ENCODE assay signal across 14 cellular contexts in the genomic region with DNA sequence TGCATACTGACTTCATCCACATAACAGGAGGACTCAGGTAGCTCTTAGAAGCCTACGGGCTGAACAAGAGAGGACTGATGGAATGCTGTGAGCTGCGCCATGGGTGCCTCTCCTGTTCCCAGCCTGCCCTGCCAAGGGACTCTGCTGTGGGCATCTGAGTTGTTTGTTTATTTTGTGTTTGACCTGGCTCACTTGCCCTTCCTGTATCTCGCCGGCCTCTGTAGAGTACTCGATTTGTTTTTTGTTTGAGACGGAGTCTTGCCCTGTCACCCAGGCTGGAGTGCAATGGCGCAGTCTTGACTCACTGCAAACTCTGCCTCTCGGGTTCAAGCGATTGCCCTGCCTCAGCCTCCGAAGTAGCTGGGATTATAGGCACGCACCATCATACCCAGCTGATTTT. TPM values are rescaled to one million over a fixed set of nuclear protein-coding genes. Genes with fewer than 3 reads are reported as not detected.
DNase-seq lines count a peak whose midpoint lies in the region; ATAC-seq and TF ChIP-seq lines count a peak whose summit lies in the region.
"Had no signal": no experiment of that assay in that cellular context is flagged by ENCODE, and none has a peak within 500 bp of the region (broad histone marks: within the 10 kb centered on the region; RNA-seq: fewer than 3 reads in every experiment).

No MANE protein-coding gene starts in this region.

- POLR2A ChIA-PET in Caco-2 (lab: Charles Lee): interaction anchor here (0.5 kb wide), 1 partner anchor 133 kb away, joined by 4 read pairs; no protein-coding TSS in a partner anchor
- POLR2A ChIA-PET in naive thymus-derived CD4-positive, alpha-beta T cell (lab: Charles Lee): no interaction called here
- POLR2A ChIA-PET in GM10248 (lab: Yijun Ruan, JAX): no interaction called here

- BruUV-seq in Caco-2 (replicated peaks; lab: Mats Ljungman, UMichigan): no TSS peak
- BruUV-seq in mammary epithelial cell (replicated peaks; lab: Mats Ljungman, UMichigan): no TSS peak

- H3K4me1 ChIP-seq in Caco-2 (peaks cover 9% of the 10 kb centered on the region), mammary epithelial cell (ENCODE audit: insufficient read depth, low read length) (peaks cover 3% of the 10 kb centered on the region)
- H3K4me1 ChIP-seq in naive thymus-derived CD4-positive, alpha-beta T cell (ENCODE audit: control insufficient read depth in 2 of 2, insufficient read depth in 2 of 2, low read length in 2 of 2): peaks cover 0 to 4% of the 10 kb centered on the region in 2 donors

- DNase-seq in Caco-2 (no peak), cerebellar nuclear complex (lab: John Stamatoyannopoulos, UW) (no peak), mammary epithelial cell (no peak), GM10248 (ENCODE audit: extremely low spot score) (no peak)
- DNase-seq in central memory CD8-positive, alpha-beta T cell (ENCODE audit: low spot score in 2 of 2): no peak
- no peak for DNase-seq in naive thymus-derived CD4-positive, alpha-beta T cell
- DNase-seq: activated CD4-positive, CD25-positive, alpha-beta regulatory T cell; HCEC 1CT; Kasumi-1; NCI-H510A treated with DMSO at 0.1 percent for 48 hours had no signal

- dilution Hi-C loops in mammary epithelial cell (cut with HindIII; ENCODE audit: low sequenced_read_pairs): no loop called here

- no peaks in the 10 kb centered on the region for H3K4me1 Mint-ChIP-seq in Caco-2 (ENCODE audit: low read depth, unreplicated experiment)
- H3K4me1 Mint-ChIP-seq in central memory CD8-positive, alpha-beta T cell: peaks cover 23% of the 10 kb centered on the region
- peaks cover 6 to 19% (median 13%) of the 10 kb centered on the region in 7 donors for H3K4me1 Mint-ChIP-seq in naive thymus-derived CD4-positive, alpha-beta T cell

- H3K9me3 Mint-ChIP-seq in Caco-2 (ENCODE audit: unreplicated experiment): peaks cover 6% of the 10 kb centered on the region
- no peaks in the 10 kb centered on the region for H3K9me3 Mint-ChIP-seq in central memory CD8-positive, alpha-beta T cell
- peaks cover 0 to 13% (median 0%) of the 10 kb centered on the region in 11 donors for H3K9me3 Mint-ChIP-seq in naive thymus-derived CD4-positive, alpha-beta T cell

- H3K4me2 ChIP-seq in mammary epithelial cell (ENCODE audit: insufficient read depth, low read depth, low read length): no peak overlapping the region

- peaks cover 4% of the 10 kb centered on the region for H3K79me2 ChIP-seq in mammary epithelial cell (ENCODE audit: insufficient read depth, low read length)

- peak overlapping the region; percentile 90 for H3K4me3 Mint-ChIP-seq in Caco-2 (ENCODE audit: unreplicated experiment)
- peak overlapping the region; percentile 94 for H3K4me3 Mint-ChIP-seq in central memory CD8-positive, alpha-beta T cell
- H3K4me3 Mint-ChIP-seq in naive thymus-derived CD4-positive, alpha-beta T cell: peak overlapping the region; percentile 50 to 93 (median 74)

- H3K27me3 ChIP-seq in Caco-2 (replicated peaks; ENCODE audit: control insufficient read depth, insufficient read depth, low read length): no peaks in the 10 kb centered on the region
- no peaks in the 10 kb centered on the region for H3K27me3 ChIP-seq in naive thymus-derived CD4-positive, alpha-beta T cell (ENCODE audit: control insufficient read depth in 2 of 2, insufficient read depth in 2 of 2, low read length in 2 of 2)
- H3K27me3 ChIP-seq in mammary epithelial cell (ENCODE audit: insufficient read depth, low read length): no peaks in the 10 kb centered on the region

- H4K20me1 ChIP-seq in mammary epithelial cell (ENCODE audit: insufficient read depth, low read length): no peaks in the 10 kb centered on the region

- no peak overlapping the region for H2AFZ ChIP-seq in mammary epithelial cell (ENCODE audit: low read depth, low read length)

- WGBS in mammary epithelial cell (ENCODE audit: low coverage, missing lambda C conversion rate): 76% methylated on average over 7 of the region's 11 CpGs

- peaks cover 26% of the 10 kb centered on the region for H3K36me3 Mint-ChIP-seq in Caco-2 (ENCODE audit: insufficient read depth, unreplicated experiment)
- peaks cover 10% of the 10 kb centered on the region for H3K36me3 Mint-ChIP-seq in central memory CD8-positive, alpha-beta T cell (ENCODE audit: insufficient read depth)
- peaks cover 0 to 14% (median 3%) of the 10 kb centered on the region in 5 donors for H3K36me3 Mint-ChIP-seq in naive thymus-derived CD4-positive, alpha-beta T cell

- H3K9me3 ChIP-seq in Caco-2 (peaks cover 12% of the 10 kb centered on the region), mammary epithelial cell (replicated peaks; ENCODE audit: insufficient read depth, low read length) (peaks cover 3% of the 10 kb centered on the region)
- H3K9me3 ChIP-seq in naive thymus-derived CD4-positive, alpha-beta T cell (ENCODE audit: control insufficient read depth in 2 of 3, low read length in 3 of 3): no peaks in the 10 kb centered on the region

- CTCF ChIA-PET in Caco-2 (lab: Charles Lee): no interaction called here
- CTCF ChIA-PET in naive thymus-derived CD4-positive, alpha-beta T cell (lab: Charles Lee): interaction anchor here (0.6 to 1.1 kb wide), 2 partner anchors 16 to 261 kb away, joined by 3 read pairs; no protein-coding TSS in a partner anchor
- CTCF ChIA-PET in mammary epithelial cell (lab: Charles Lee; ENCODE audit: low non-redundant PET): no interaction called here
- CTCF ChIA-PET in GM10248 (lab: Yijun Ruan, JAX): interaction anchor here (1.1 to 1.6 kb wide), 2 partner anchors 9 to 42 kb away, joined by 3 read pairs; no protein-coding TSS in a partner anchor

- in situ Hi-C loops in mammary epithelial cell (cut with MboI; ENCODE audit: low sequenced_read_pairs in 2 of 2): no loop called here

- no peak for ATAC-seq in central memory CD8-positive, alpha-beta T cell (replicated peaks; ENCODE audit: extremely low read depth, poor library complexity, severe bottlenecking)
- ATAC-seq in naive thymus-derived CD4-positive, alpha-beta T cell: no peak
- ATAC-seq in GM21447 (IDR thresholded peaks at IDR 0.05; ENCODE audit: unreplicated experiment): no peak
- ATAC-seq: activated naive CD4-positive, alpha-beta T cell treated with anti-CD3 and anti-CD28 coated beads, Interleukin-2, amount 50 U/mL, for 72 hours had no signal

- H3K4me3 ChIP-seq in Caco-2 (ENCODE audit: low read depth, low read length) (no peak overlapping the region), mammary epithelial cell (replicated peaks in 1 of 3; ENCODE audit: insufficient read depth in 1 of 3, low read depth in 2 of 3, low read length in 3 of 3) (no peak overlapping the region)
- H3K4me3 ChIP-seq in naive thymus-derived CD4-positive, alpha-beta T cell (ENCODE audit: low read length): no peak overlapping the region

- TF ChIP-seq CTCF in 22Rv1 (IDR thresholded peaks at IDR 0.05) (no peak), Caco-2 (IDR thresholded peaks at IDR 0.05; ENCODE audit: insufficient read depth in 1 of 2, low read depth in 1 of 2, low read length in 1 of 2, severe bottlenecking in 1 of 2, unreplicated experiment in 1 of 2) (no peak), mammary epithelial cell (conservative IDR thresholded peaks at IDR 0.05 in 1 of 2, IDR thresholded peaks at IDR 0.05 in 1 of 2; ENCODE audit: extremely low read depth in 1 of 2, insufficient read depth in 1 of 2, low read depth in 1 of 2, low read length in 2 of 2) (no peak), GM10248 (IDR thresholded peaks at IDR 0.05; ENCODE audit: control extremely low read depth, extremely low read depth, low read depth, missing control alignments) (no peak)

- H3K27ac ChIP-seq in 22Rv1 (0 out of 2 replicates have a peak overlapping the region, but pooled peaks have one; percentile 80), mammary epithelial cell (ENCODE audit: insufficient read depth, low read depth, low read length) (no peak overlapping the region)
- H3K27ac ChIP-seq in naive thymus-derived CD4-positive, alpha-beta T cell (ENCODE audit: low read depth, low read length): no peak overlapping the region

- no peaks in the 10 kb centered on the region for H3K27me3 Mint-ChIP-seq in Caco-2 (ENCODE audit: insufficient read depth, unreplicated experiment)
- no peaks in the 10 kb centered on the region for H3K27me3 Mint-ChIP-seq in central memory CD8-positive, alpha-beta T cell
- peaks cover 3 to 21% (median 13%) of the 10 kb centered on the region in 5 donors for H3K27me3 Mint-ChIP-seq in naive thymus-derived CD4-positive, alpha-beta T cell

- H3K36me3 ChIP-seq in Caco-2 (ENCODE audit: control insufficient read depth, insufficient read depth, low read length): peaks cover 3% of the 10 kb centered on the region
- H3K36me3 ChIP-seq in naive thymus-derived CD4-positive, alpha-beta T cell (ENCODE audit: control insufficient read depth in 2 of 3, insufficient read depth in 3 of 3, low read length in 3 of 3): peaks cover 0 to 7% (median 0%) of the 10 kb centered on the region in 3 experiments
- peaks cover 1% of the 10 kb centered on the region for H3K36me3 ChIP-seq in mammary epithelial cell (ENCODE audit: insufficient read depth, low read length)

- intact Hi-C loops in Caco-2 (cut with micrococcal nuclease; ENCODE audit: unreplicated experiment) (no loop called here), mammary epithelial cell (cut with micrococcal nuclease) (no loop called here)
- intact Hi-C loops in naive thymus-derived CD4-positive, alpha-beta T cell (cut with micrococcal nuclease): no loop called here

- no peak overlapping the region for H3K9ac ChIP-seq in mammary epithelial cell (ENCODE audit: insufficient read depth, low read length)

- H3K27ac Mint-ChIP-seq in Caco-2 (ENCODE audit: unreplicated experiment): peak overlapping the region; percentile 63
- H3K27ac Mint-ChIP-seq in central memory CD8-positive, alpha-beta T cell (ENCODE audit: low read depth): peak overlapping the region; percentile 68
- peak overlapping the region in 2 of 9 donors; percentile 59 to 77 for H3K27ac Mint-ChIP-seq in naive thymus-derived CD4-positive, alpha-beta T cell
- H3K27ac Mint-ChIP-seq: activated naive CD4-positive, alpha-beta T cell treated with anti-CD3 and anti-CD28 coated beads, Interleukin-2, amount 50 U/mL, for 72 hours had no signal

RNA-seq across cellular contexts. Expression of gene TTC38, which starts 1.8 kb away (rescaled TPM):
- 44.5 and 48.9 TPM in 2 replicates for total RNA-seq in Caco-2 (2022)
- 10 to 100 TPM in 2 of 5 experiments, 1 to 10 TPM in 3; 4.1 to 26.0 (median 7.2) TPM for total RNA-seq in naive thymus-derived CD4-positive, alpha-beta T cell
- polyA plus RNA-seq in naive thymus-derived CD4-positive, alpha-beta T cell: 1 to 10 TPM; 2.9 to 3.8 TPM
- 10 to 100 TPM; 14.3 to 16.0 TPM for total RNA-seq in mammary epithelial cell
- 14.5 TPM for polyA plus RNA-seq in mammary epithelial cell
- polyA minus RNA-seq in mammary epithelial cell: 17.7 TPM

RNA-seq across cellular contexts. Expression of gene PKDREJ, which starts 6.4 kb away (rescaled TPM):
- total RNA-seq in Caco-2 (2022) (0.05 TPM in 1 of 2 replicates, not detected in the other), mammary epithelial cell (not detected)
- total RNA-seq in naive thymus-derived CD4-positive, alpha-beta T cell: not detected
- polyA plus RNA-seq in naive thymus-derived CD4-positive, alpha-beta T cell: not detected
- not detected for polyA plus RNA-seq in mammary epithelial cell
- not detected for polyA minus RNA-seq in mammary epithelial cell
- total RNA-seq: skeletal muscle tissue had no signal

RNA-seq across cellular contexts. Expression of gene CDPF1, which starts 19.5 kb away (rescaled TPM):
- 7.2 and 8.8 TPM in 2 replicates for total RNA-seq in Caco-2 (2022)
- 10 to 100 TPM in 3 of 5 experiments, 1 to 10 TPM in 2; 4.2 to 13.8 (median 11.7) TPM for total RNA-seq in naive thymus-derived CD4-positive, alpha-beta T cell
- 10 to 100 TPM; 17.8 TPM for polyA plus RNA-seq in naive thymus-derived CD4-positive, alpha-beta T cell
- 1 to 10 TPM; 5.7 to 8.0 TPM for total RNA-seq in mammary epithelial cell
- 8.3 TPM for polyA plus RNA-seq in mammary epithelial cell
- 6.6 TPM for polyA minus RNA-seq in mammary epithelial cell

RNA-seq across cellular contexts. Expression of gene GTSE1, which starts 27.1 kb away (rescaled TPM):
- total RNA-seq in Caco-2 (2022) (54.4 and 55.1 TPM in 2 replicates), mammary epithelial cell (10 to 100 TPM in 1 of 2 donors, under 1 TPM in 1; 0.67 to 22.3 TPM)
- total RNA-seq in naive thymus-derived CD4-positive, alpha-beta T cell: 10 to 100 TPM in 1 of 5 experiments, under 1 TPM in 2, not detected in 2; 0.30 to 55.5 (median 0.61) TPM
- not detected for polyA plus RNA-seq in naive thymus-derived CD4-positive, alpha-beta T cell
- 16.0 TPM for polyA plus RNA-seq in mammary epithelial cell
- 14.0 TPM for polyA minus RNA-seq in mammary epithelial cell

Comparison
In these comparisons a context has a peak if more than half of its experiments do, and no peak if none do; other contexts are left out.
1. CTCF ChIA-PET loops: an anchor here in naive thymus-derived CD4-positive, alpha-beta T cell (0.6 to 1.1 kb wide) and GM10248 (1.1 to 1.6 kb wide); none called in Caco-2 and mammary epithelial cell.